9 cellular contexts compared by ENCODE assay signal in the genomic region with DNA sequence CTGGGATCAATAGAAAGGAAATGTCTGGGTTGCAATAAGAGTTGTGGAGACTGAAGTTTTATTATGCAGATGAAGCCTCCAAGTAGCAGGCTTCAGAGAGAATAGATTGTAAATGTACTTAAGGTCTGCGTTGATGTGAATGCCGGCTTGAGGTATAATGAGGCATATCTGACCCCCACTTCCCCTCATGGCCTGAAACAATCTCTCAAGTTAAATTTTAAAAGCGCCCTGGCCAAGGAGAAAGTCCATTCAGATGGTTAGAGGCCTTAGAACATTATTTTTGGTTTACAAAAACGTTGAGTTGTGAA. TPM values are rescaled to one million over a fixed set of nuclear protein-coding genes. Genes with fewer than 3 reads are reported as not detected.
DNase-seq lines count a peak whose midpoint lies in the region; ATAC-seq and TF ChIP-seq lines count a peak whose summit lies in the region.
"Had no signal": no experiment of that assay in that cellular context is flagged by ENCODE, and none has a peak within 500 bp of the region (broad histone marks: within the 10 kb centered on the region; RNA-seq: fewer than 3 reads in every experiment).

No MANE protein-coding gene starts in this region.

- H3K4me1 ChIP-seq in CD8-positive, alpha-beta memory T cell (ENCODE audit: insufficient read depth, low read length) = peaks cover 15% of the 10 kb centered on the region
- no peaks in the 10 kb centered on the region for H3K4me1 ChIP-seq in endodermal cell (ENCODE audit: control insufficient read depth, insufficient read depth, low read length)

- no peaks in the 10 kb centered on the region for H3K27me3 ChIP-seq in CD8-positive, alpha-beta memory T cell (ENCODE audit: insufficient read depth, low read length, poor library complexity, severe bottlenecking)
- H3K27me3 ChIP-seq in endodermal cell (ENCODE audit: control insufficient read depth, insufficient read depth, low read length, poor library complexity, severe bottlenecking) = no peaks in the 10 kb centered on the region

- WGBS in endodermal cell (ENCODE audit: insufficient coverage in 1 of 2, insufficient read length in 1 of 2), 2 experiments = 6 to 21% methylated on average over 3 to 4 of the region's 4 CpGs

- H3K4me3 ChIP-seq in CD8-positive, alpha-beta memory T cell (ENCODE audit: low read length) = peak overlapping the region; percentile 42
- H3K4me3 ChIP-seq in endodermal cell (ENCODE audit: low read length) = no peak overlapping the region

- in situ Hi-C loops in GM13977 (cut with MboI; ENCODE audit: low pct_unique_long_range_greater_than_20kb, low sequenced_read_pairs, unreplicated experiment) = no loop called here

- peak overlapping the region; percentile 75 to 94 (median 88) for H3K4me3 Mint-ChIP-seq in CD8-positive, alpha-beta memory T cell
- peak overlapping the region; percentile 59 for H3K4me3 Mint-ChIP-seq in endodermal cell

- H3K36me3 ChIP-seq in CD8-positive, alpha-beta memory T cell (ENCODE audit: insufficient read depth, low read length) = no peaks in the 10 kb centered on the region
- H3K36me3 ChIP-seq in endodermal cell (ENCODE audit: control insufficient read depth, insufficient read depth, low read length) = no peaks in the 10 kb centered on the region

- DNase-seq in CD8-positive, alpha-beta memory T cell = peak in 1 of 5 donors; percentile 10
- DNase-seq in Kasumi-1 (lab: John Stamatoyannopoulos, UW) (peak; percentile 50 to 69), endodermal cell (no peak), omental fat pad (ENCODE audit: low spot score) (no peak), GM13977 (ENCODE audit: low spot score) (no peak), NCI-H510A treated with DMSO at 0.1 percent for 48 hours (lab: John Stamatoyannopoulos, UW) (no peak)

- CTCF ChIA-PET in CD8-positive, alpha-beta memory T cell (lab: Charles Lee) = interaction anchor here (0.8 kb wide), 1 partner anchor 63 kb away, joined by 4 read pairs; no protein-coding TSS in a partner anchor

- peak overlapping the region; percentile 48 for H3K27ac ChIP-seq in CD8-positive, alpha-beta memory T cell (ENCODE audit: low read depth, low read length)
- H3K27ac ChIP-seq in endodermal cell (ENCODE audit: low read depth, low read length) = peak overlapping the region; percentile 16

- H3K36me3 Mint-ChIP-seq in CD8-positive, alpha-beta memory T cell = no peaks in the 10 kb centered on the region
- H3K36me3 Mint-ChIP-seq in endodermal cell (ENCODE audit: low read depth) = no peaks in the 10 kb centered on the region

- POLR2A ChIA-PET in CD8-positive, alpha-beta memory T cell (lab: Charles Lee) = no interaction called here

- TF ChIP-seq CTCF in endodermal cell (conservative IDR thresholded peaks at IDR 0.05) (no peak), omental fat pad (IDR thresholded peaks at IDR 0.05) (no peak), GM13977 (IDR thresholded peaks at IDR 0.05; ENCODE audit: extremely low read depth, insufficient read depth, missing control alignments) (no peak)

- H3K4me1 Mint-ChIP-seq in CD8-positive, alpha-beta memory T cell = peaks cover 33 to 62% (median 34%) of the 10 kb centered on the region in 3 donors
- H3K4me1 Mint-ChIP-seq in endodermal cell = peaks cover 29% of the 10 kb centered on the region

- peak; percentile 5 for ATAC-seq in omental fat pad (ENCODE audit: low FRiP score)
- ATAC-seq in GM18519 (IDR thresholded peaks at IDR 0.05; ENCODE audit: low FRiP score, unreplicated experiment) = no peak
- ATAC-seq in HG03139 (IDR thresholded peaks at IDR 0.05; ENCODE audit: unreplicated experiment) = no peak

- H3K9me3 ChIP-seq in CD8-positive, alpha-beta memory T cell (ENCODE audit: low read length) = no peaks in the 10 kb centered on the region
- H3K9me3 ChIP-seq in endodermal cell (ENCODE audit: control insufficient read depth, low read length) = peaks cover 18% of the 10 kb centered on the region

- peaks cover 0 to 1% (median 0%) of the 10 kb centered on the region in 5 donors for H3K9me3 Mint-ChIP-seq in CD8-positive, alpha-beta memory T cell
- H3K9me3 Mint-ChIP-seq in endodermal cell = peaks cover 8% of the 10 kb centered on the region

- H3K27ac Mint-ChIP-seq in CD8-positive, alpha-beta memory T cell = peak overlapping the region in 7 of 8 donors; percentile 49 to 97 (median 83)
- H3K27ac Mint-ChIP-seq in endodermal cell = peak overlapping the region; percentile 67

- no peak overlapping the region for H3K9ac ChIP-seq in endodermal cell (ENCODE audit: extremely low read depth, low read length, poor library complexity, severe bottlenecking)

- H3K27me3 Mint-ChIP-seq in CD8-positive, alpha-beta memory T cell = peaks cover 0 to 3% of the 10 kb centered on the region in 2 donors
- H3K27me3 Mint-ChIP-seq in endodermal cell (ENCODE audit: insufficient read depth) = peaks cover 2% of the 10 kb centered on the region

RNA-seq across cellular contexts. Expression of gene HIGD1C, which starts 28.3 kb away (rescaled TPM):
- not detected for total RNA-seq in CD8-positive, alpha-beta memory T cell
- polyA plus RNA-seq in CD8-positive, alpha-beta memory T cell = not detected
- total RNA-seq in endodermal cell = not detected
- polyA plus RNA-seq in endodermal cell (2013, experiment 1 of 2) = not detected
- not detected for polyA plus RNA-seq in endodermal cell (2013, experiment 2 of 2)
- not detected for total RNA-seq in omental fat pad
- total RNA-seq: myocyte had no signal

Comparison
In these comparisons a context has a peak if more than half of its experiments do, and no peak if none do; other contexts are left out.
1. DNase-seq: peak in Kasumi-1 (2 of 2); none in endodermal cell (single experiment), omental fat pad (single experiment), GM13977 (single experiment) and NCI-H510A treated with DMSO at 0.1 percent for 48 hours (single experiment).